Comparison of ENCODE assay signal across 19 cellular contexts in genomic region chr3:38984110-38984509, GRCh38.
"Had no signal": no experiment of that assay in that cellular context is flagged by ENCODE, and none has a peak within 500 bp of the region (broad histone marks: within the 10 kb centered on the region; RNA-seq: fewer than 3 reads in every experiment).

No MANE protein-coding gene starts in this region.

- H3K27ac ChIP-seq: body of pancreas, lower lobe of right lung, ovary, right lobe of liver had no signal

- H3K36me3 Mint-ChIP-seq: activated naive CD4-positive, alpha-beta T cell treated with anti-CD3 and anti-CD28 coated beads, Interleukin-2, amount 50 U/mL, for 24 hours; mesothelial cell of epicardium; type B pancreatic cell had no signal

- H3K36me3 ChIP-seq: lower lobe of right lung, ovary, right lobe of liver had no signal

- H3K9me3 ChIP-seq: body of pancreas, lower lobe of right lung, ovary, right lobe of liver had no signal

- ATAC-seq: activated CD8-positive, alpha-beta T cell treated with anti-CD3 and anti-CD28 coated beads for 36 hours; activated T-cell treated with anti-CD3 and anti-CD28 coated beads, Interleukin-2, amount 50 U/mL, for 4 hours; body of pancreas; left colon; lower lobe of right lung; right lobe of liver had no signal

- DNase-seq: activated B cell treated with CpG ODN at 0.5 μM for 24 hours; activated CD4-positive, alpha-beta T cell treated with anti-CD3 and anti-CD28 coated beads for 48 hours; activated CD8-positive, alpha-beta T cell treated with anti-CD3 and anti-CD28 coated beads for 36 hours; activated effector memory CD4-positive, alpha-beta T cell treated with Interleukin-2 at 50 U/mL for 16 hours; activated T-cell treated with anti-CD3 and anti-CD28 coated beads, Interleukin-2, amount 50 U/mL, for 4 hours; body of pancreas; cerebellar nuclear complex; effector memory CD4-positive, alpha-beta T cell; left colon; lower lobe of right lung; ovary; right lobe of liver had no signal

- H3K4me1 ChIP-seq: body of pancreas, lower lobe of right lung, right lobe of liver had no signal

- H3K27me3 ChIP-seq: body of pancreas, ovary, right lobe of liver had no signal

- H3K9me3 Mint-ChIP-seq: activated B cell treated with CpG ODN at 0.5 μM for 24 hours; activated CD8-positive, alpha-beta T cell treated with anti-CD3 and anti-CD28 coated beads for 36 hours; activated naive CD4-positive, alpha-beta T cell treated with anti-CD3 and anti-CD28 coated beads, Interleukin-2, amount 50 U/mL, for 24 hours; activated T-cell treated with anti-CD3 and anti-CD28 coated beads, Interleukin-2, amount 50 U/mL, for 4 hours; dendritic cell treated with granulocyte-macrophage colony-stimulating factor and Interleukin-4, amounts not matched to agents 40 ng/mL and 50 ng/mL, for 4 days; mesothelial cell of epicardium; neural crest cell; stimulated activated naive CD8-positive, alpha-beta T cell treated with anti-CD3 and anti-CD28 coated beads, Interleukin-15, Interleukin-2, amounts not matched to agents 100 ng/mL and 50 ng/mL, for 24 hours; T-helper 2 cell treated with Interferon-gamma antibody and Interleukin-4, amounts not matched to agents 5 μg/mL and 100 μg/mL, for 36 hours; type B pancreatic cell had no signal

- H3K4me3 ChIP-seq: body of pancreas, lower lobe of right lung, ovary, right lobe of liver had no signal

- H3K4me1 Mint-ChIP-seq: activated B cell treated with CpG ODN at 0.5 μM for 24 hours; activated naive CD4-positive, alpha-beta T cell treated with anti-CD3 and anti-CD28 coated beads, Interleukin-2, amount 50 U/mL, for 24 hours; neural crest cell had no signal

- H3K4me3 Mint-ChIP-seq: activated B cell treated with CpG ODN at 0.5 μM for 24 hours; activated CD8-positive, alpha-beta T cell treated with anti-CD3 and anti-CD28 coated beads for 36 hours; activated naive CD4-positive, alpha-beta T cell treated with anti-CD3 and anti-CD28 coated beads, Interleukin-2, amount 50 U/mL, for 24 hours; activated T-cell treated with anti-CD3 and anti-CD28 coated beads, Interleukin-2, amount 50 U/mL, for 4 hours; dendritic cell treated with granulocyte-macrophage colony-stimulating factor and Interleukin-4, amounts not matched to agents 40 ng/mL and 50 ng/mL, for 4 days; mesothelial cell of epicardium; neural crest cell; stimulated activated naive CD8-positive, alpha-beta T cell treated with anti-CD3 and anti-CD28 coated beads, Interleukin-15, Interleukin-2, amounts not matched to agents 100 ng/mL and 50 ng/mL, for 24 hours; T-helper 2 cell treated with Interferon-gamma antibody and Interleukin-4, amounts not matched to agents 5 μg/mL and 100 μg/mL, for 36 hours; type B pancreatic cell had no signal

- H3K27ac Mint-ChIP-seq: activated B cell treated with CpG ODN at 0.5 μM for 24 hours; activated CD8-positive, alpha-beta T cell treated with anti-CD3 and anti-CD28 coated beads for 36 hours; activated naive CD4-positive, alpha-beta T cell treated with anti-CD3 and anti-CD28 coated beads, Interleukin-2, amount 50 U/mL, for 24 hours; dendritic cell treated with granulocyte-macrophage colony-stimulating factor and Interleukin-4, amounts not matched to agents 40 ng/mL and 50 ng/mL, for 4 days; mesothelial cell of epicardium; stimulated activated naive CD8-positive, alpha-beta T cell treated with anti-CD3 and anti-CD28 coated beads, Interleukin-15, Interleukin-2, amounts not matched to agents 100 ng/mL and 50 ng/mL, for 24 hours; T-helper 2 cell treated with Interferon-gamma antibody and Interleukin-4, amounts not matched to agents 5 μg/mL and 100 μg/mL, for 36 hours; type B pancreatic cell had no signal
